Comparison of ENCODE assay signal across 1 cellular context in the genomic region with DNA sequence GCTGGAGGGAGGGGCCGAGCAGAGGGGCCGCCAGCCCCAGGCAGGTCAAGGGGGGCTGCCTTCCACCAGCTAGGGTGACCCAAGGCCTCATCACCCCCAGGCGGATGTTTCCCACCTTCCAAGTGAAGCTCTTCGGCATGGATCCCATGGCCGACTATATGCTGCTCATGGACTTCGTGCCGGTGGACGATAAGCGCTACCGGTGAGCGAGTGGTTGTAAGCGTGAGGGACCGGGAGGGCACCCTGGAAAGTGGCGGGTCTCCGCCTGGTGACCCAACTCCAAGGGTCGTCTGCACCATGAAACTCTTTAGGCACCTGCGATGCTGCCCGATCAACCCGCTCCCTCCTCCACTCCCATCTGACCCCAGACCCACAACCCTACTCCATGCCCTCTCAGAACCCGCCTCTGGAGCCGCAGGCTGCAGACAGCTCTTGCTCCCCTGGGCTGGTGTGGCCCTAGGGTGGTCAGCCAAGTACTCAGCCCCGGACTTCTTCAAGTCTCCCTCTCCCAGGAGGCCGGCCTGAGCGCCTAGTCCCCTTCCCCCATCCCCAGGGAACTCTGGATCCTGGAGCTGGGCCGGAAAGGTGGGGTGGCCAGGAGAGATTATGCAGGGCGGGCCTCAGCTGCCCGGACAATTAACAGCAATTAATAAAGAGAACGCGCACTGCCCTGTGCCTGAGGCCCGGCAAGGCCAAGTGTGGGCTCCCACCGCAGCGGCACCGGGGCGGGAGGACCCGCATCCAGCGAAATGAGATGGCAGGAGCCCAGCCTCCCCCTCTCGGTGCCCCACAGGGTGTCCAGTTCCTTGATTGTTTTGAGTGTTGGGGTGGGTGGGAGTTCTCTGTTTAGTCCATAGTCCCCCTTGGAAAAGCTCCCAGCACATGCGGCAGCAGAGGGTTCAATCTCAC.
TF ChIP-seq lines count a peak whose summit lies in the region.

No MANE protein-coding gene starts in this region.

TF ChIP-seq in WTC11, 78 proteins besides CTCF, POLR2A, EP300 and RAD21 (continued from another document):
- TF ChIP-seq, protein P1, sequence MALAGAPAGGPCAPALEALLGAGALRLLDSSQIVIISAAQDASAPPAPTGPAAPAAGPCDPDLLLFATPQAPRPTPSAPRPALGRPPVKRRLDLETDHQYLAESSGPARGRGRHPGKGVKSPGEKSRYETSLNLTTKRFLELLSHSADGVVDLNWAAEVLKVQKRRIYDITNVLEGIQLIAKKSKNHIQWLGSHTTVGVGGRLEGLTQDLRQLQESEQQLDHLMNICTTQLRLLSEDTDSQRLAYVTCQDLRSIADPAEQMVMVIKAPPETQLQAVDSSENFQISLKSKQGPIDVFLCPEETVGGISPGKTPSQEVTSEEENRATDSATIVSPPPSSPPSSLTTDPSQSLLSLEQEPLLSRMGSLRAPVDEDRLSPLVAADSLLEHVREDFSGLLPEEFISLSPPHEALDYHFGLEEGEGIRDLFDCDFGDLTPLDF (CRISPR knock-in tag; IDR thresholded peaks at IDR 0.05) = no peak
- TF ChIP-seq NR1H2 (CRISPR knock-in tag; IDR thresholded peaks at IDR 0.05) (no peak), FOXJ3 (CRISPR knock-in tag; IDR thresholded peaks at IDR 0.05; ENCODE audit: borderline replicate concordance) (no peak), FOXK1 (CRISPR knock-in tag; IDR thresholded peaks at IDR 0.05) (no peak), ZBTB21 (CRISPR knock-in tag; IDR thresholded peaks at IDR 0.05; ENCODE audit: borderline replicate concordance) (no peak), ETV6 (CRISPR knock-in tag; IDR thresholded peaks at IDR 0.05) (no peak), NR3C1 (CRISPR knock-in tag; conservative IDR thresholded peaks at IDR 0.05; ENCODE audit: low read depth) (no peak)
- TF ChIP-seq, protein P2, sequence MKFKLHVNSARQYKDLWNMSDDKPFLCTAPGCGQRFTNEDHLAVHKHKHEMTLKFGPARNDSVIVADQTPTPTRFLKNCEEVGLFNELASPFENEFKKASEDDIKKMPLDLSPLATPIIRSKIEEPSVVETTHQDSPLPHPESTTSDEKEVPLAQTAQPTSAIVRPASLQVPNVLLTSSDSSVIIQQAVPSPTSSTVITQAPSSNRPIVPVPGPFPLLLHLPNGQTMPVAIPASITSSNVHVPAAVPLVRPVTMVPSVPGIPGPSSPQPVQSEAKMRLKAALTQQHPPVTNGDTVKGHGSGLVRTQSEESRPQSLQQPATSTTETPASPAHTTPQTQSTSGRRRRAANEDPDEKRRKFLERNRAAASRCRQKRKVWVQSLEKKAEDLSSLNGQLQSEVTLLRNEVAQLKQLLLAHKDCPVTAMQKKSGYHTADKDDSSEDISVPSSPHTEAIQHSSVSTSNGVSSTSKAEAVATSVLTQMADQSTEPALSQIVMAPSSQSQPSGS (CRISPR knock-in tag; IDR thresholded peaks at IDR 0.05; ENCODE audit: borderline replicate concordance, low read depth) = no peak
- TF ChIP-seq, protein P3, sequence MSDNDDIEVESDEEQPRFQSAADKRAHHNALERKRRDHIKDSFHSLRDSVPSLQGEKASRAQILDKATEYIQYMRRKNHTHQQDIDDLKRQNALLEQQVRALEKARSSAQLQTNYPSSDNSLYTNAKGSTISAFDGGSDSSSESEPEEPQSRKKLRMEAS (CRISPR knock-in tag; IDR thresholded peaks at IDR 0.05) = no peak
- TF ChIP-seq, protein P4, sequence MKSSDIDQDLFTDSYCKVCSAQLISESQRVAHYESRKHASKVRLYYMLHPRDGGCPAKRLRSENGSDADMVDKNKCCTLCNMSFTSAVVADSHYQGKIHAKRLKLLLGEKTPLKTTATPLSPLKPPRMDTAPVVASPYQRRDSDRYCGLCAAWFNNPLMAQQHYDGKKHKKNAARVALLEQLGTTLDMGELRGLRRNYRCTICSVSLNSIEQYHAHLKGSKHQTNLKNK (CRISPR knock-in tag; IDR thresholded peaks at IDR 0.05) = no peak
- TF ChIP-seq, protein P5, sequence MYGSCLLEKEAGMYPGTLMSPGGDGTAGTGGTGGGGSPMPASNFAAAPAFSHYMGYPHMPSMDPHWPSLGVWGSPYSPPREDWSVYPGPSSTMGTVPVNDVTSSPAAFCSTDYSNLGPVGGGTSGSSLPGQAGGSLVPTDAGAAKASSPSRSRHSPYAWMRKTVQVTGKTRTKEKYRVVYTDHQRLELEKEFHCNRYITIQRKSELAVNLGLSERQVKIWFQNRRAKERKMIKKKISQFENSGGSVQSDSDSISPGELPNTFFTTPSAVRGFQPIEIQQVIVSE (CRISPR knock-in tag; IDR thresholded peaks at IDR 0.05; ENCODE audit: borderline replicate concordance) = no peak
- TF ChIP-seq, protein P6, sequence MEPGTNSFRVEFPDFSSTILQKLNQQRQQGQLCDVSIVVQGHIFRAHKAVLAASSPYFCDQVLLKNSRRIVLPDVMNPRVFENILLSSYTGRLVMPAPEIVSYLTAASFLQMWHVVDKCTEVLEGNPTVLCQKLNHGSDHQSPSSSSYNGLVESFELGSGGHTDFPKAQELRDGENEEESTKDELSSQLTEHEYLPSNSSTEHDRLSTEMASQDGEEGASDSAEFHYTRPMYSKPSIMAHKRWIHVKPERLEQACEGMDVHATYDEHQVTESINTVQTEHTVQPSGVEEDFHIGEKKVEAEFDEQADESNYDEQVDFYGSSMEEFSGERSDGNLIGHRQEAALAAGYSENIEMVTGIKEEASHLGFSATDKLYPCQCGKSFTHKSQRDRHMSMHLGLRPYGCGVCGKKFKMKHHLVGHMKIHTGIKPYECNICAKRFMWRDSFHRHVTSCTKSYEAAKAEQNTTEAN (CRISPR knock-in tag; IDR thresholded peaks at IDR 0.05) = no peak
